Comparison of ENCODE assay signal across 8 cellular contexts in genomic region chr3:124584552-124585391, GRCh38.
A peak's percentile ranks its signal among the peaks of the same experiment; 100 is the strongest.
DNase-seq lines count a peak whose midpoint lies in the region; ATAC-seq and TF ChIP-seq lines count a peak whose summit lies in the region.

No MANE protein-coding gene starts in this region.

- no peak overlapping the region for H3K27ac ChIP-seq in tibial nerve

- H3K4me1 Mint-ChIP-seq in nephron, result peaks cover 34% of the 10 kb centered on the region

- WGBS in tibial nerve, 2 donors, result 1 to 4% methylated on average over 30 to 36 of the region's 59 CpGs

- peaks cover 3% of the 10 kb centered on the region for H3K36me3 Mint-ChIP-seq in nephron (ENCODE audit: low read depth)

- H3K4me3 Mint-ChIP-seq in nephron, result peak overlapping the region; percentile 85 to 87 (median 86)

- DNase-seq in D341Med (ENCODE audit: low spot score) (peak; percentile 57), M059J (ENCODE audit: low read depth) (peak; percentile 80), fibroblast of villous mesenchyme (ENCODE audit: low read depth) (peak; percentile 35), tibial nerve (ENCODE audit: low spot score in 2 of 2) (peak in 1 of 2 donors; percentile 17)
- peak; percentile 35 for DNase-seq in activated T-cell treated with anti-CD3 and anti-CD28 coated beads, Interleukin-2, amount 50 U/mL, for 1 hour

- H3K27ac Mint-ChIP-seq in nephron, result peak overlapping the region; percentile 56 to 76 (median 68)

- TF ChIP-seq POLR2A in tibial nerve (IDR thresholded peaks at IDR 0.05), result no peak

- ATAC-seq in HG02938 (IDR thresholded peaks at IDR 0.05; ENCODE audit: unreplicated experiment), result no peak
- ATAC-seq in HG03460 (IDR thresholded peaks at IDR 0.05; ENCODE audit: unreplicated experiment), result no peak

- H3K36me3 ChIP-seq in tibial nerve, result no peaks in the 10 kb centered on the region

- peaks cover 0 to 30% of the 10 kb centered on the region in 2 donors for H3K27me3 ChIP-seq in tibial nerve

- H3K27me3 Mint-ChIP-seq in nephron (ENCODE audit: low read depth), result peaks cover 45% of the 10 kb centered on the region

- TF ChIP-seq CTCF in fibroblast of villous mesenchyme (IDR thresholded peaks at IDR 0.05; ENCODE audit: insufficient read depth, low read depth, low read length) (no peak), nephron (IDR thresholded peaks at IDR 0.05; ENCODE audit: unreplicated experiment in 3 of 3) (no peak), tibial nerve (IDR thresholded peaks at IDR 0.05) (no peak)

- H3K9me3 Mint-ChIP-seq in nephron, result no peaks in the 10 kb centered on the region

- no peaks in the 10 kb centered on the region for H3K9me3 ChIP-seq in tibial nerve

- H3K4me3 ChIP-seq in fibroblast of villous mesenchyme (ENCODE audit: low read depth, low read length) (peak overlapping the region; percentile 49), tibial nerve (peak overlapping the region; percentile 11 to 55 (median 34))

- H3K4me1 ChIP-seq in tibial nerve, result peaks cover 0 to 19% (median 11%) of the 10 kb centered on the region in 4 donors

- TF ChIP-seq EP300 in tibial nerve (IDR thresholded peaks at IDR 0.05), result no peak
